ENCODE assay signal across 8 cellular contexts in the genomic region with DNA sequence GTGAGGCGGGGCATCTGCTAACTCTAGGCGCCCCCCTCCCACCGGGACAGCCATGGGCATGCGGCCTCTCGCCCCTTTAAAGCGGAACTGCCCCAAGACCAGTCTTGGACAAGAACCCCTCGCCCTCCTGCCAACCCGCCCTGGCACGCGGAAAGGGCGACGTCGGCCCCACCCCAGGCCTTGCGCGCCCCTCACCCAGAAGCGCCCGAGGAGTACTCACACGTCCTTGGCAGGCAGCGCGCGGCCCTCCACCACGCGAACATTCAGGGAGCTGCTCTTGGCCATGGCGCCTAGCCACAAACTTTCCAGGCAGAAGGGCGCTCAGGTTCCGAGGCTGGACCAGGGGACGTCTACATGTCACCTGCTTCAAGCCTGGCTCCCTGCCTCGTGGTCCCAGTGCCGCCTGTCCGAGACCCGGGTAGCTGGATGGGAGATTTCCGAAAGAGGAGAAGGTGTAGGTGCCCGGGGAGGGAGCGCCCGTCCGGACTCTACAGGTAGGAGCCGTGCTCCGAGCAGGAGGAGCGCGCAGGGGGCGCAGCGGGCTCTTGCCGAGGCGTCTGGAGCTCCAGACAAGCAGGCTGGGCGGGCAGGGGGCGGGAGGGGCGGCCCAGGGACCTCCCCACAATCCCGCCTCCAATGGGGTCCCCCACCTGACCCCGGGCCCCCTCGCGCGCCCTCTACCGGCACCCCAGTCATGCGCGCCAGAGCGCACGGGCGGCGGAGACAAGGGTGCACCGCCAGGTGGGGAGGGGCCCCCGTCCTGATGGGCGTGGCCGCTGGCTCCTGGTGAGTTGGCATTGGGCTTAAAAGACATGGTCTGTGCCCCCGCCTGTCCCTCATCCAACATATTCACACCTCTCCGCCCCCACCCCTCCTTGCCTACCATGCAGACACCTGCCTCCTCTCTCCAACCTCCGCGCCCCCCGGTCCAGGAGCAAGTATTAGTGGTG. TPM values are rescaled to one million over a fixed set of nuclear protein-coding genes. Genes with fewer than 3 reads are reported as not detected.
DNase-seq lines count a peak whose midpoint lies in the region; ATAC-seq and TF ChIP-seq lines count a peak whose summit lies in the region.

A gene with protein sequence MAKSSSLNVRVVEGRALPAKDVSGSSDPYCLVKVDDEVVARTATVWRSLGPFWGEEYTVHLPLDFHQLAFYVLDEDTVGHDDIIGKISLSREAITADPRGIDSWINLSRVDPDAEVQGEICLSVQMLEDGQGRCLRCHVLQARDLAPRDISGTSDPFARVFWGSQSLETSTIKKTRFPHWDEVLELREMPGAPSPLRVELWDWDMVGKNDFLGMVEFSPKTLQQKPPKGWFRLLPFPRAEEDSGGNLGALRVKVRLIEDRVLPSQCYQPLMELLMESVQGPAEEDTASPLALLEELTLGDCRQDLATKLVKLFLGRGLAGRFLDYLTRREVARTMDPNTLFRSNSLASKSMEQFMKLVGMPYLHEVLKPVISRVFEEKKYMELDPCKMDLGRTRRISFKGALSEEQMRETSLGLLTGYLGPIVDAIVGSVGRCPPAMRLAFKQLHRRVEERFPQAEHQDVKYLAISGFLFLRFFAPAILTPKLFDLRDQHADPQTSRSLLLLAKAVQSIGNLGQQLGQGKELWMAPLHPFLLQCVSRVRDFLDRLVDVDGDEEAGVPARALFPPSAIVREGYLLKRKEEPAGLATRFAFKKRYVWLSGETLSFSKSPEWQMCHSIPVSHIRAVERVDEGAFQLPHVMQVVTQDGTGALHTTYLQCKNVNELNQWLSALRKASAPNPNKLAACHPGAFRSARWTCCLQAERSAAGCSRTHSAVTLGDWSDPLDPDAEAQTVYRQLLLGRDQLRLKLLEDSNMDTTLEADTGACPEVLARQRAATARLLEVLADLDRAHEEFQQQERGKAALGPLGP (minus strand): TSS at position 584 of the 950 bp plus-strand sequence. CDS start 299 bp downstream, at position 285.

- POLR2A ChIA-PET in activated B cell treated with CpG ODN at 0.5 μM for 24 hours (lab: Charles Lee) = interaction anchor here (0.5 to 1.0 kb wide), 5 partner anchors 12 to 642 kb away, joined by 3 to 5 read pairs (median 3); no protein-coding TSS in a partner anchor

- peak within 1 kb of the TSS; percentile 32 to 46 for H3K27ac ChIP-seq in breast epithelium

- peaks cover 11% of the 10 kb centered on the region for H3K27me3 Mint-ChIP-seq in activated B cell treated with CpG ODN at 0.5 μM for 24 hours

- H3K27ac Mint-ChIP-seq in activated B cell treated with CpG ODN at 0.5 μM for 24 hours = peak within 1 kb of the TSS; percentile 80

- H3K36me3 Mint-ChIP-seq in activated B cell treated with CpG ODN at 0.5 μM for 24 hours (ENCODE audit: low read depth) = no peaks in the 10 kb centered on the region

- peak; percentile 84 for ATAC-seq in activated B cell treated with CpG ODN at 0.5 μM for 24 hours (ENCODE audit: low read depth)
- no peak for ATAC-seq in GM19463 (IDR thresholded peaks at IDR 0.05; ENCODE audit: unreplicated experiment)
- ATAC-seq in HG02571 (IDR thresholded peaks at IDR 0.05; ENCODE audit: unreplicated experiment) = no peak

- no peaks in the 10 kb centered on the region for H3K4me1 ChIP-seq in breast epithelium

- H3K4me3 Mint-ChIP-seq in activated B cell treated with CpG ODN at 0.5 μM for 24 hours = peak within 1 kb of the TSS; percentile 77

- peak; percentile 76 for DNase-seq in Daoy (ENCODE audit: low read depth)
- peak; percentile 95 for DNase-seq in NAMALWA (ENCODE audit: low spot score)
- peak; percentile 64 for DNase-seq in activated B cell treated with CpG ODN at 0.5 μM for 24 hours
- DNase-seq in breast epithelium (ENCODE audit: low spot score in 2 of 2) = peak in 1 of 2 donors; percentile 60
- peak; percentile 27 for DNase-seq in midbrain (lab: John Stamatoyannopoulos, UW)
- peak; percentile 67 for DNase-seq in stimulated activated naive CD4-positive, alpha-beta T cell treated with Interleukin-2 at 50 U/mL for 16 hours (lab: John Stamatoyannopoulos, UW)

- CTCF ChIA-PET in activated B cell treated with CpG ODN at 0.5 μM for 24 hours (lab: Charles Lee) = interaction anchor here (3.9 kb wide), 1 partner anchor 18 kb away, joined by 11 read pairs; no protein-coding TSS in a partner anchor

- H3K9me3 ChIP-seq in breast epithelium = no peaks in the 10 kb centered on the region

- H3K4me3 ChIP-seq in breast epithelium = peak within 1 kb of the TSS in 2 of 3 donors; percentile 51 to 61

- H3K9me3 Mint-ChIP-seq in activated B cell treated with CpG ODN at 0.5 μM for 24 hours = no peaks in the 10 kb centered on the region

- TF ChIP-seq CTCF in activated B cell treated with CpG ODN at 0.5 μM for 24 hours (IDR thresholded peaks at IDR 0.05) (no peak), breast epithelium (IDR thresholded peaks at IDR 0.05) (peak in 1 of 3 donors; percentile 25)

- H3K27me3 ChIP-seq in breast epithelium = peaks cover 0 to 12% of the 10 kb centered on the region in 2 donors

- H3K36me3 ChIP-seq in breast epithelium = no peaks in the 10 kb centered on the region

- peaks cover 30% of the 10 kb centered on the region for H3K4me1 Mint-ChIP-seq in activated B cell treated with CpG ODN at 0.5 μM for 24 hours

- TF ChIP-seq POLR2A in breast epithelium (IDR thresholded peaks at IDR 0.05) = no peak

- intact Hi-C loops in activated B cell treated with CpG ODN at 0.5 μM for 24 hours (cut with micrococcal nuclease) = no loop called here
- intact Hi-C loops in breast epithelium (cut with DNase I; ENCODE audit: low total_unique reads) = no loop called here

RNA-seq across cellular contexts. Expression of the gene that starts here (rescaled TPM):
- total RNA-seq in Daoy (2014; rRNA removed; shearing (Covaris generic)) = 0.06 TPM in 1 of 2 replicates, not detected in the other
- 4.9 and 7.1 TPM in 2 replicates for total RNA-seq in activated B cell treated with CpG ODN at 0.5 μM for 24 hours
- 1 to 10 TPM in 2 of 3 donors, not detected in 1; 1.3 to 6.7 TPM for total RNA-seq in breast epithelium

Comparison
In these comparisons a context has a peak if more than half of its experiments do, and no peak if none do; other contexts are left out.
1. Peak in DNase-seq in Daoy; RNA of the gene not detected or under 1 TPM.